ENCODE assay signal across 6 cellular contexts in genomic region chr7:141737118-141737835, GRCh38.
DNase-seq lines count a peak whose midpoint lies in the region; ATAC-seq and TF ChIP-seq lines count a peak whose summit lies in the region.

No MANE protein-coding gene starts in this region.

- H3K4me3 ChIP-seq in AG09309 (ENCODE audit: control insufficient read depth, low read depth, low read length): peak overlapping the region; percentile 70
- H3K4me3 ChIP-seq in KMS-11 (IDR thresholded peaks at IDR 0.05; ENCODE audit: insufficient read depth, low read depth, low read length): no peak overlapping the region
- peak overlapping the region; percentile 81 for H3K4me3 ChIP-seq in mucosa of stomach (ENCODE audit: low read length)

- H3K9me3 ChIP-seq in mucosa of stomach (ENCODE audit: control insufficient read depth, low read length): no peaks in the 10 kb centered on the region

- no peaks in the 10 kb centered on the region for H3K27me3 ChIP-seq in KMS-11 (ENCODE audit: insufficient read depth, low read depth)
- H3K27me3 ChIP-seq in mucosa of stomach (ENCODE audit: control insufficient read depth, insufficient read depth, low read length): no peaks in the 10 kb centered on the region

- no peak for TF ChIP-seq CTCF in AG09309 (IDR thresholded peaks at IDR 0.05; ENCODE audit: control insufficient read depth, insufficient read depth, low read depth, low read length, missing control alignments)
- TF ChIP-seq CTCF in KMS-11 (conservative IDR thresholded peaks at IDR 0.05; ENCODE audit: low read depth, low read length): no peak

- H3K9ac ChIP-seq in KMS-11: peak overlapping the region; percentile 68
- peak overlapping the region; percentile 88 for H3K9ac ChIP-seq in mucosa of stomach (ENCODE audit: low read length)

- no peak for ATAC-seq in GM18502 (IDR thresholded peaks at IDR 0.05; ENCODE audit: poor library complexity, unreplicated experiment)

- peak overlapping the region; percentile 80 for H3K27ac ChIP-seq in KMS-11

- DNase-seq in AG09309 (ENCODE audit: low read depth): no peak
- DNase-seq in amniotic epithelial cell (ENCODE audit: low read depth): peak; percentile 43
- DNase-seq in epidermal melanocyte (ENCODE audit: insufficient read length, low spot score): no peak

- H2AFZ ChIP-seq in KMS-11 (ENCODE audit: low read depth): peak overlapping the region; percentile 89

- H3K79me2 ChIP-seq in KMS-11 (ENCODE audit: insufficient read depth, low read depth): peaks cover 32% of the 10 kb centered on the region

- peak overlapping the region; percentile 61 for H3K4me2 ChIP-seq in KMS-11

- H3K36me3 ChIP-seq in KMS-11 (ENCODE audit: insufficient read depth): peaks cover 11% of the 10 kb centered on the region; the same call in 1 of the 2 replicates
- H3K36me3 ChIP-seq in mucosa of stomach (ENCODE audit: control insufficient read depth, insufficient read depth, low read length): no peaks in the 10 kb centered on the region

- H4K20me1 ChIP-seq in KMS-11 (ENCODE audit: insufficient read depth): no peaks in the 10 kb centered on the region

- H3K4me1 ChIP-seq in KMS-11 (ENCODE audit: low read depth, poor library complexity, severe bottlenecking) (peaks cover 28% of the 10 kb centered on the region), mucosa of stomach (ENCODE audit: control insufficient read depth, insufficient read depth, low read length) (peaks cover 4% of the 10 kb centered on the region)
